ENCODE assay signal across 29 cellular contexts in genomic region chr12:94265521-94265920, GRCh38.
DNase-seq lines count a peak whose midpoint lies in the region; ATAC-seq and TF ChIP-seq lines count a peak whose summit lies in the region.
"Had no signal": no experiment of that assay in that cellular context is flagged by ENCODE, and none has a peak within 500 bp of the region (broad histone marks: within the 10 kb centered on the region; RNA-seq: fewer than 3 reads in every experiment).

No MANE protein-coding gene starts in this region.

- H3K4me3 ChIP-seq in testis, result no peak overlapping the region
- H3K4me3 ChIP-seq: colonic mucosa, right atrium auricular region, SJCRH30, thoracic aorta had no signal

- no peaks in the 10 kb centered on the region for H3K36me3 ChIP-seq in testis (ENCODE audit: low read depth, missing control alignments)
- H3K36me3 ChIP-seq: colonic mucosa, right atrium auricular region, SJCRH30, thoracic aorta had no signal

- H3K36me3 Mint-ChIP-seq in dendritic cell treated with granulocyte-macrophage colony-stimulating factor and Interleukin-4, amounts not matched to agents 40 ng/mL and 50 ng/mL, for 4 days (ENCODE audit: low read depth), result no peaks in the 10 kb centered on the region

- DNase-seq in EH (ENCODE audit: low read depth), result peak; percentile 77
- peak; percentile 18 for DNase-seq in myocyte (ENCODE audit: low read depth)
- DNase-seq in testis, result peak; percentile 63
- DNase-seq in AG08396 (ENCODE audit: low spot score), result no peak
- DNase-seq in HPDE6-E6E7 (ENCODE audit: extremely low spot score), result no peak
- DNase-seq in stimulated activated naive CD8-positive, alpha-beta T cell treated with anti-CD3 and anti-CD28 coated beads, Interleukin-15, amount 100 ng/mL, for 72 hours, result no peak
- DNase-seq: activated CD4-positive, CD25-positive, alpha-beta regulatory T cell treated with anti-CD3 and anti-CD28 coated beads, Interleukin-2, amount 50 U/mL, for 72 hours; activated CD8-positive, alpha-beta T cell treated with anti-CD3 and anti-CD28 coated beads, Interleukin-2, amount 10 ng/mL, durations not matched to agents 7 days and 5 days; AML-193; colonic mucosa; NCI-H1417; NCI-H2081 treated with DMSO at 0.1 percent for 48 hours; NCI-H345; NCI-H748 treated with DMSO at 0.1 percent for 48 hours; SJCRH30; stimulated activated CD4-positive, alpha-beta T cell treated with anti-CD3 and anti-CD28 coated beads, Interleukin-12 subunit alpha, Interleukin-12 subunit beta, amount 100 ng/mL, for 4 hours; stimulated activated CD4-positive, alpha-beta T cell treated with anti-CD3 and anti-CD28 coated beads, Interleukin-4, amount 100 ng/mL, for 24 hours; T-cell had no signal

- H3K4me1 ChIP-seq in testis, result peaks cover 36% of the 10 kb centered on the region
- H3K4me1 ChIP-seq: parathyroid adenoma, SJCRH30 had no signal

- H3K9me3 Mint-ChIP-seq in dendritic cell treated with granulocyte-macrophage colony-stimulating factor and Interleukin-4, amounts not matched to agents 40 ng/mL and 50 ng/mL, for 4 days, result no peaks in the 10 kb centered on the region
- no peaks in the 10 kb centered on the region for H3K9me3 Mint-ChIP-seq in stimulated activated naive CD8-positive, alpha-beta T cell treated with anti-CD3 and anti-CD28 coated beads, Interleukin-15, amount 100 ng/mL, for 72 hours
- H3K9me3 Mint-ChIP-seq: activated naive CD4-positive, alpha-beta T cell treated with anti-CD3 and anti-CD28 coated beads, Interleukin-2, amount 50 U/mL, for 24 hours; activated T-helper 2 cell treated with anti-CD3 and anti-CD28 coated beads, Interferon-gamma antibody, Interleukin-2, Interleukin-4, amounts not matched to agents 10 μg/mL and 5 μg/mL and 100 μg/mL, durations not matched to agents 14 hours and 24 hours and 36 hours; stimulated activated effector memory CD8-positive, alpha-beta T cell treated with anti-CD3 and anti-CD28 coated beads, Interleukin-12 subunit alpha, Interleukin-12 subunit beta, amount 100 ng/mL, for 72 hours; T-cell had no signal

- H3K27me3 Mint-ChIP-seq in dendritic cell treated with granulocyte-macrophage colony-stimulating factor and Interleukin-4, amounts not matched to agents 40 ng/mL and 50 ng/mL, for 4 days, result no peaks in the 10 kb centered on the region
- no peaks in the 10 kb centered on the region for H3K27me3 Mint-ChIP-seq in stimulated activated naive CD8-positive, alpha-beta T cell treated with anti-CD3 and anti-CD28 coated beads, Interleukin-15, amount 100 ng/mL, for 72 hours
- H3K27me3 Mint-ChIP-seq: activated naive CD4-positive, alpha-beta T cell treated with anti-CD3 and anti-CD28 coated beads, Interleukin-2, amount 50 U/mL, for 24 hours; T-cell had no signal

- H3K27ac Mint-ChIP-seq in dendritic cell treated with granulocyte-macrophage colony-stimulating factor and Interleukin-4, amounts not matched to agents 40 ng/mL and 50 ng/mL, for 4 days, result peak overlapping the region; percentile 24
- peak overlapping the region in 1 of 2 donors; percentile 71 for H3K27ac Mint-ChIP-seq in stimulated activated naive CD8-positive, alpha-beta T cell treated with anti-CD3 and anti-CD28 coated beads, Interleukin-15, amount 100 ng/mL, for 72 hours
- H3K27ac Mint-ChIP-seq: activated CD8-positive, alpha-beta T cell treated with anti-CD3 and anti-CD28 coated beads, Interleukin-2, amount 10 ng/mL, durations not matched to agents 7 days and 5 days; activated T-helper 2 cell treated with anti-CD3 and anti-CD28 coated beads, Interferon-gamma antibody, Interleukin-2, Interleukin-4, amounts not matched to agents 10 μg/mL and 5 μg/mL and 100 μg/mL, durations not matched to agents 14 hours and 24 hours and 36 hours; stimulated activated effector memory CD8-positive, alpha-beta T cell treated with anti-CD3 and anti-CD28 coated beads, Interleukin-12 subunit alpha, Interleukin-12 subunit beta, amount 100 ng/mL, for 72 hours had no signal

- no peak overlapping the region for H3K27ac ChIP-seq in testis
- H3K27ac ChIP-seq: colonic mucosa, parathyroid adenoma, SJCRH30, thoracic aorta had no signal

- no peak for TF ChIP-seq CTCF in testis (IDR thresholded peaks at IDR 0.05)

- intact Hi-C loops in dendritic cell treated with granulocyte-macrophage colony-stimulating factor and Interleukin-4, amounts not matched to agents 40 ng/mL and 50 ng/mL, for 4 days (cut with micrococcal nuclease), result loop anchor here (10.0 kb wide), 1 partner anchor 111 kb away; no protein-coding TSS in a partner anchor
- intact Hi-C loops in testis (cut with DNase I; ENCODE audit: low total_unique reads), result no loop called here

- WGBS in testis, 2 donors, result 53 to 69% methylated on average over 7 of the region's 7 CpGs

- H3K27me3 ChIP-seq in testis, result no peaks in the 10 kb centered on the region
- H3K27me3 ChIP-seq: colonic mucosa, right atrium auricular region, SJCRH30 had no signal

- H3K9me3 ChIP-seq in testis, result no peaks in the 10 kb centered on the region
- H3K9me3 ChIP-seq: colonic mucosa, right atrium auricular region, SJCRH30, thoracic aorta had no signal

- H3K4me1 Mint-ChIP-seq in dendritic cell treated with granulocyte-macrophage colony-stimulating factor and Interleukin-4, amounts not matched to agents 40 ng/mL and 50 ng/mL, for 4 days (ENCODE audit: low read depth), result peaks cover 54% of the 10 kb centered on the region
- peaks cover 84% of the 10 kb centered on the region for H3K4me1 Mint-ChIP-seq in stimulated activated naive CD8-positive, alpha-beta T cell treated with anti-CD3 and anti-CD28 coated beads, Interleukin-15, amount 100 ng/mL, for 72 hours

- no peak overlapping the region for H3K4me3 Mint-ChIP-seq in dendritic cell treated with granulocyte-macrophage colony-stimulating factor and Interleukin-4, amounts not matched to agents 40 ng/mL and 50 ng/mL, for 4 days
- no peak overlapping the region for H3K4me3 Mint-ChIP-seq in stimulated activated naive CD8-positive, alpha-beta T cell treated with anti-CD3 and anti-CD28 coated beads, Interleukin-15, amount 100 ng/mL, for 72 hours
- H3K4me3 Mint-ChIP-seq: activated CD8-positive, alpha-beta T cell treated with anti-CD3 and anti-CD28 coated beads, Interleukin-2, amount 10 ng/mL, durations not matched to agents 7 days and 5 days; activated naive CD4-positive, alpha-beta T cell treated with anti-CD3 and anti-CD28 coated beads, Interleukin-2, amount 50 U/mL, for 24 hours; stimulated activated effector memory CD8-positive, alpha-beta T cell treated with anti-CD3 and anti-CD28 coated beads, Interleukin-12 subunit alpha, Interleukin-12 subunit beta, amount 100 ng/mL, for 72 hours; T-cell had no signal

- ATAC-seq in HG03039 (IDR thresholded peaks at IDR 0.05; ENCODE audit: unreplicated experiment), result no peak
- no peak for ATAC-seq in stimulated activated naive CD8-positive, alpha-beta T cell treated with anti-CD3 and anti-CD28 coated beads, Interleukin-15, amount 100 ng/mL, for 72 hours
- ATAC-seq: activated CD8-positive, alpha-beta T cell treated with anti-CD3 and anti-CD28 coated beads, Interleukin-2, amount 10 ng/mL, durations not matched to agents 7 days and 5 days; esophagus mucosa; HCT116; left lobe of liver; stimulated activated effector memory CD8-positive, alpha-beta T cell treated with anti-CD3 and anti-CD28 coated beads, Interleukin-12 subunit alpha, Interleukin-12 subunit beta, amount 100 ng/mL, for 72 hours; T-cell had no signal

- no peak for TF ChIP-seq POLR2A in testis (IDR thresholded peaks at IDR 0.05)

Comparison
In these comparisons a context has a peak if more than half of its experiments do, and no peak if none do; other contexts are left out.
1. DNase-seq: peak in EH (single experiment), myocyte (single experiment) and testis (single experiment); none in AG08396 (single experiment), HPDE6-E6E7 (single experiment) and stimulated activated naive CD8-positive, alpha-beta T cell treated with anti-CD3 and anti-CD28 coated beads, Interleukin-15, amount 100 ng/mL, for 72 hours (0 of 2).